22 cellular contexts compared by ENCODE assay signal in genomic region chr19:17581211-17581874, GRCh38. TPM values are rescaled to one million over a fixed set of nuclear protein-coding genes. Genes with fewer than 3 reads are reported as not detected.
DNase-seq lines count a peak whose midpoint lies in the region; ATAC-seq, FAIRE-seq and TF ChIP-seq lines count a peak whose summit lies in the region.
"Had no signal": no experiment of that assay in that cellular context is flagged by ENCODE, and none has a peak within 500 bp of the region (broad histone marks: within the 10 kb centered on the region; RNA-seq: fewer than 3 reads in every experiment).

No MANE protein-coding gene starts in this region.

- no peaks in the 10 kb centered on the region for H3K4me1 ChIP-seq in mammary epithelial cell (ENCODE audit: insufficient read depth, low read length)
- H3K4me1 ChIP-seq in K562 (replicated peaks in 1 of 2; ENCODE audit: control insufficient read depth in 2 of 2, insufficient read depth in 2 of 2, low read length in 2 of 2): peaks cover 13 to 51% of the 10 kb centered on the region in 2 experiments
- H3K4me1 ChIP-seq in PC-3 (ENCODE audit: insufficient read depth, low read length): no peaks in the 10 kb centered on the region

- no peak overlapping the region for H3K27ac ChIP-seq in mammary epithelial cell (ENCODE audit: insufficient read depth, low read depth, low read length)
- no peak overlapping the region for H3K27ac ChIP-seq in K562 (ENCODE audit: extremely low read depth, low read depth, low read length)
- H3K27ac ChIP-seq in PC-3 (ENCODE audit: low read length): no peak overlapping the region
- H3K27ac ChIP-seq: A549, GM23248, KMS-11 had no signal

- H3K4me2 ChIP-seq in mammary epithelial cell (ENCODE audit: insufficient read depth, low read depth, low read length): no peak overlapping the region
- no peak overlapping the region for H3K4me2 ChIP-seq in K562 (ENCODE audit: insufficient read depth, low read length)
- no peak overlapping the region for H3K4me2 ChIP-seq in PC-3 (ENCODE audit: low read length)
- H3K4me2 ChIP-seq: A549, KMS-11 had no signal

- no peak for FAIRE-seq in K562 (lab: Jason Lieb, UNC)
- FAIRE-seq: A549, GM12891, HTR-8/SVneo had no signal

- in situ Hi-C loops in mammary epithelial cell (cut with MboI; ENCODE audit: low sequenced_read_pairs in 2 of 2): no loop called here
- in situ Hi-C loops in K562 (cut with MboI): no loop called here

- TF ChIP-seq EP300 in K562 (IDR thresholded peaks at IDR 0.05; ENCODE audit: low read length): no peak

- no peaks in the 10 kb centered on the region for H3K27me3 Mint-ChIP-seq in MCF 10A (ENCODE audit: insufficient read depth, unreplicated experiment)
- H3K27me3 Mint-ChIP-seq: CD4-positive, CD25-positive, alpha-beta regulatory T cell; CD8-positive, alpha-beta memory T cell had no signal

- TF ChIP-seq CTCF in MCF 10A (IDR thresholded peaks at IDR 0.05; ENCODE audit: unreplicated experiment): no peak
- no peak for TF ChIP-seq CTCF in mammary epithelial cell (conservative IDR thresholded peaks at IDR 0.05 in 1 of 2, IDR thresholded peaks at IDR 0.05 in 1 of 2; ENCODE audit: extremely low read depth in 1 of 2, insufficient read depth in 1 of 2, low read depth in 1 of 2, low read length in 2 of 2)
- TF ChIP-seq CTCF in K562 (IDR thresholded peaks at IDR 0.05 in 2 of 3, conservative IDR thresholded peaks at IDR 0.05 in 1 of 3; ENCODE audit: insufficient read depth in 2 of 3, low read depth in 1 of 3, low read length in 3 of 3): no peak
- TF ChIP-seq CTCF in PC-3 (conservative IDR thresholded peaks at IDR 0.05; ENCODE audit: low read depth, low read length): no peak

- H3K4me3 Mint-ChIP-seq in MCF 10A (ENCODE audit: unreplicated experiment): no peak overlapping the region
- H3K4me3 Mint-ChIP-seq in stimulated activated effector memory CD8-positive, alpha-beta T cell treated with anti-CD3 and anti-CD28 coated beads, Interleukin-12 subunit alpha, Interleukin-12 subunit beta, amount 100 ng/mL, for 72 hours: no peak overlapping the region
- H3K4me3 Mint-ChIP-seq: CD4-positive, CD25-positive, alpha-beta regulatory T cell; HFFc6 had no signal

- WGBS in mammary epithelial cell (ENCODE audit: low coverage, missing lambda C conversion rate): 88% methylated on average over 18 of the region's 19 CpGs
- 96% methylated on average over 18 of the region's 19 CpGs for WGBS in K562 (ENCODE audit: insufficient coverage, low coverage, missing lambda C conversion rate)

- no peaks in the 10 kb centered on the region for H3K9me3 Mint-ChIP-seq in MCF 10A (ENCODE audit: unreplicated experiment)
- no peaks in the 10 kb centered on the region for H3K9me3 Mint-ChIP-seq in stimulated activated effector memory CD8-positive, alpha-beta T cell treated with anti-CD3 and anti-CD28 coated beads, Interleukin-12 subunit alpha, Interleukin-12 subunit beta, amount 100 ng/mL, for 72 hours
- H3K9me3 Mint-ChIP-seq: CD4-positive, CD25-positive, alpha-beta regulatory T cell; CD8-positive, alpha-beta memory T cell; HFFc6 had no signal

- H3F3A ChIP-seq in PC-3 (ENCODE audit: low read length, unreplicated experiment): no peaks in the 10 kb centered on the region

- no peak overlapping the region for H3K27ac Mint-ChIP-seq in MCF 10A (ENCODE audit: low read depth, unreplicated experiment)
- H3K27ac Mint-ChIP-seq in stimulated activated effector memory CD8-positive, alpha-beta T cell treated with anti-CD3 and anti-CD28 coated beads, Interleukin-12 subunit alpha, Interleukin-12 subunit beta, amount 100 ng/mL, for 72 hours: peak overlapping the region; percentile 54
- H3K27ac Mint-ChIP-seq: CD8-positive, alpha-beta memory T cell; HFFc6 had no signal

- H3K4me1 Mint-ChIP-seq in MCF 10A (ENCODE audit: insufficient read depth, unreplicated experiment): peaks cover 11% of the 10 kb centered on the region
- H3K4me1 Mint-ChIP-seq in stimulated activated effector memory CD8-positive, alpha-beta T cell treated with anti-CD3 and anti-CD28 coated beads, Interleukin-12 subunit alpha, Interleukin-12 subunit beta, amount 100 ng/mL, for 72 hours: peaks cover 21% of the 10 kb centered on the region
- H3K4me1 Mint-ChIP-seq: CD8-positive, alpha-beta memory T cell had no signal

- dilution Hi-C loops in mammary epithelial cell (cut with HindIII; ENCODE audit: low sequenced_read_pairs): no loop called here

- H3K79me2 ChIP-seq in mammary epithelial cell (ENCODE audit: insufficient read depth, low read length): no peaks in the 10 kb centered on the region
- H3K79me2 ChIP-seq in K562 (ENCODE audit: control insufficient read depth, insufficient read depth, low read length): peaks cover 9% of the 10 kb centered on the region; the same call in 1 of the 3 replicates
- H3K79me2 ChIP-seq in PC-3 (ENCODE audit: low read length): no peaks in the 10 kb centered on the region

- H3K4me3 ChIP-seq in mammary epithelial cell (replicated peaks in 1 of 3; ENCODE audit: insufficient read depth in 1 of 3, low read depth in 2 of 3, low read length in 3 of 3): no peak overlapping the region
- H3K4me3 ChIP-seq in K562: no peak overlapping the region
- no peak overlapping the region for H3K4me3 ChIP-seq in PC-3 (ENCODE audit: low read length)
- H3K4me3 ChIP-seq: A549, GM23248 had no signal

- H2AFZ ChIP-seq in mammary epithelial cell (ENCODE audit: low read depth, low read length) (no peak overlapping the region), K562 (ENCODE audit: low read depth, low read length) (no peak overlapping the region), PC-3 (ENCODE audit: low read length) (no peak overlapping the region)
- H2AFZ ChIP-seq: GM23248 had no signal

- ATAC-seq in K562: no peak
- no peak for ATAC-seq in stimulated activated effector memory CD8-positive, alpha-beta T cell treated with anti-CD3 and anti-CD28 coated beads, Interleukin-12 subunit alpha, Interleukin-12 subunit beta, amount 100 ng/mL, for 72 hours
- ATAC-seq in HG03025 (IDR thresholded peaks at IDR 0.05; ENCODE audit: low FRiP score, unreplicated experiment): no peak
- no peak for ATAC-seq in PC-3
- ATAC-seq: A549, HCT116 had no signal

- H3K36me3 ChIP-seq in mammary epithelial cell (ENCODE audit: insufficient read depth, low read length) (peaks cover 22% of the 10 kb centered on the region), K562 (ENCODE audit: control insufficient read depth, insufficient read depth, low read length) (peaks cover 55% of the 10 kb centered on the region), PC-3 (ENCODE audit: low read depth, low read length) (peaks cover 25% of the 10 kb centered on the region)

- no peak for DNase-seq in MCF 10A (ENCODE audit: unreplicated experiment)
- no peak for DNase-seq in mammary epithelial cell
- peak; percentile 12 for DNase-seq in D341Med (ENCODE audit: low spot score)
- DNase-seq in K562 (ENCODE audit: extremely low read depth in 1 of 4, low spot score in 3 of 4): no peak
- DNase-seq in stimulated activated effector memory CD8-positive, alpha-beta T cell treated with anti-CD3 and anti-CD28 coated beads, Interleukin-12 subunit alpha, Interleukin-12 subunit beta, amount 100 ng/mL, for 72 hours (ENCODE audit: low spot score in 2 of 2): no peak
- DNase-seq in GF-D8 (lab: John Stamatoyannopoulos, UW): no peak
- no peak for DNase-seq in PC-3
- DNase-seq: C1 segment of cervical spinal cord; CD4-positive, CD25-positive, alpha-beta regulatory T cell; CD8-positive, alpha-beta memory T cell; COR-L47; DMS153; DMS79; GDM1; GM23248; HFFc6 had no signal

- no peak overlapping the region for H3K9ac ChIP-seq in mammary epithelial cell (ENCODE audit: insufficient read depth, low read length)
- peak overlapping the region in 1 of 2 experiments; percentile 51; a peak in 2 of 4 replicates for H3K9ac ChIP-seq in K562 (ENCODE audit: insufficient read depth in 1 of 2, low read depth in 2 of 2, low read length in 2 of 2)
- no peak overlapping the region for H3K9ac ChIP-seq in PC-3 (ENCODE audit: low read length)
- H3K9ac ChIP-seq: GM23248, KMS-11 had no signal

- BruUV-seq in MCF 10A (replicated peaks; lab: Mats Ljungman, UMichigan) (TSS peak; percentile 49), mammary epithelial cell (replicated peaks; lab: Mats Ljungman, UMichigan) (no TSS peak), K562 (replicated peaks; lab: Mats Ljungman, UMichigan) (no TSS peak), PC-3 (replicated peaks; lab: Mats Ljungman, UMichigan) (no TSS peak)

- no peaks in the 10 kb centered on the region for H3K9me2 ChIP-seq in PC-3 (replicated peaks; ENCODE audit: low read length)

- H3K9me3 ChIP-seq in mammary epithelial cell (replicated peaks; ENCODE audit: insufficient read depth, low read length) (no peaks in the 10 kb centered on the region), K562 (replicated peaks; ENCODE audit: control insufficient read depth, insufficient read depth, low read depth, low read length) (no peaks in the 10 kb centered on the region), PC-3 (ENCODE audit: low read length) (no peaks in the 10 kb centered on the region)
- H3K9me3 ChIP-seq: A549 had no signal

- no peak for TF ChIP-seq RAD21 in K562 (CRISPR knock-in tag; conservative IDR thresholded peaks at IDR 0.05 in 1 of 2, IDR thresholded peaks at IDR 0.05 in 1 of 2)

- CTCF ChIA-PET in MCF 10A (lab: Yijun Ruan, JAX) (interaction anchor here (1.4 kb wide), 1 partner anchor 203 kb away, joined by 3 read pairs; no protein-coding TSS in a partner anchor), mammary epithelial cell (lab: Charles Lee; ENCODE audit: low non-redundant PET) (no interaction called here), K562 (lab: Yijun Ruan, JAX; ENCODE audit: low intra/inter-chr PET ratio) (no interaction called here), PC-3 (lab: Charles Lee) (no interaction called here)

- intact Hi-C loops in MCF 10A (cut with micrococcal nuclease): no loop called here
- intact Hi-C loops in mammary epithelial cell (cut with micrococcal nuclease): no loop called here
- intact Hi-C loops in K562 (cut with micrococcal nuclease): no loop called here
- intact Hi-C loops in PC-3 (cut with micrococcal nuclease): no loop called here

- H3K36me3 Mint-ChIP-seq in MCF 10A (ENCODE audit: insufficient read depth, unreplicated experiment): peaks cover 53% of the 10 kb centered on the region
- H3K36me3 Mint-ChIP-seq in stimulated activated effector memory CD8-positive, alpha-beta T cell treated with anti-CD3 and anti-CD28 coated beads, Interleukin-12 subunit alpha, Interleukin-12 subunit beta, amount 100 ng/mL, for 72 hours: peaks cover 66% of the 10 kb centered on the region

- H4K20me1 ChIP-seq in mammary epithelial cell (ENCODE audit: insufficient read depth, low read length): no peaks in the 10 kb centered on the region
- H4K20me1 ChIP-seq in K562 (replicated peaks; ENCODE audit: control insufficient read depth, insufficient read depth, low read length): peaks cover 37% of the 10 kb centered on the region
- no peaks in the 10 kb centered on the region for H4K20me1 ChIP-seq in PC-3 (ENCODE audit: low read length)

- TF ChIP-seq POLR2A in K562 (conservative IDR thresholded peaks at IDR 0.05): no peak

- H3K27me3 ChIP-seq in mammary epithelial cell (ENCODE audit: insufficient read depth, low read length) (no peaks in the 10 kb centered on the region), K562 (ENCODE audit: control insufficient read depth in 2 of 2, insufficient read depth in 2 of 2, low read length in 2 of 2) (no peaks in the 10 kb centered on the region), PC-3 (ENCODE audit: low read length) (no peaks in the 10 kb centered on the region)

- POLR2A ChIA-PET in MCF 10A (lab: Yijun Ruan, JAX): interaction anchor here (1.5 kb wide), 1 partner anchor 21 kb away, joined by 4 read pairs; no protein-coding TSS in a partner anchor
- POLR2A ChIA-PET in K562 (lab: Yijun Ruan, JAX): interaction anchor here (0.6 to 1.2 kb wide), 3 partner anchors 28 to 589 kb away, joined by 3 read pairs; no protein-coding TSS in a partner anchor
- POLR2A ChIA-PET in PC-3 (lab: Charles Lee; ENCODE audit: unreplicated experiment): no interaction called here

- peaks cover 10% of the 10 kb centered on the region for H3K9me1 ChIP-seq in K562 (ENCODE audit: control insufficient read depth, insufficient read depth, low read length)

RNA-seq across cellular contexts. Expression of gene COLGALT1, which starts 25.9 kb away (rescaled TPM):
- total RNA-seq in MCF 10A (2022) (103 and 107 TPM in 2 replicates), mammary epithelial cell (10 to 100 TPM; 74.2 to 92.5 TPM), K562 (2014; rRNA removed) (82.6 and 90.5 TPM in 2 replicates), K562 (2014; rRNA removed; fragmentation: Illumina TruSeq; extraction: Trizol) (35.5 and 50.0 TPM in 2 replicates), K562 (2015; rRNA removed; fragmentation: Illumina TruSeq; extraction: Trizol) (64.3 and 64.8 TPM in 2 replicates), K562 (2021) (119 TPM in 2 replicates), PC-3 (2014; rRNA removed) (80.7 and 98.8 TPM in 2 replicates)
- polyA plus RNA-seq in mammary epithelial cell (127 TPM), K562 (2011; rRNA removed) (114 and 144 TPM in 2 replicates), K562 (2014; fragmentation: Illumina TruSeq; extraction: Trizol) (84.8 and 97.0 TPM in 2 replicates), K562 (2014; fragmentation: Nextera tagmentation; extraction: Ambion mirVana) (10 to 100 TPM in 1 of 2 experiments, 1 to 10 TPM in 1; 4.9 to 18.1 TPM), K562 (2014; rRNA removed) (86.0 and 87.5 TPM in 2 replicates)
- polyA minus RNA-seq in mammary epithelial cell: 162 TPM
- 106 and 273 TPM in 2 replicates for total RNA-seq in K562 (2011; cell fraction: chromatin; rRNA removed; ENCODE audit: low replicate concordance)
- total RNA-seq in K562 (2011; cell fraction: nucleolus; rRNA removed): 296 and 314 TPM in 2 replicates
- 215 and 219 TPM in 2 replicates for total RNA-seq in K562 (2011; cell fraction: nucleoplasm; rRNA removed)
- polyA plus RNA-seq in K562 (2011; cell fraction: cytosol; rRNA removed): 128 and 182 TPM in 2 replicates
- 207 and 344 TPM in 2 replicates for polyA plus RNA-seq in K562 (2011; cell fraction: nucleus; rRNA removed)
- 78.2 and 109 TPM in 2 replicates for polyA plus RNA-seq in K562 (2012)
- polyA minus RNA-seq in K562 (2011; rRNA and poly(A)+ RNA removed): 78.1 and 108 TPM in 2 replicates
- 89.7 and 127 TPM in 2 replicates for polyA minus RNA-seq in K562 (2011; cell fraction: cytosol; rRNA and poly(A)+ RNA removed)
- polyA minus RNA-seq in K562 (2011; cell fraction: nucleus; rRNA and poly(A)+ RNA removed): 32.6 and 43.8 TPM in 2 replicates
